Comparison of ENCODE assay signal across 7 cellular contexts in genomic region chr18:44679912-44680270, GRCh38. TPM values are rescaled to one million over a fixed set of nuclear protein-coding genes. Genes with fewer than 3 reads are reported as not detected.
DNase-seq lines count a peak whose midpoint lies in the region; ATAC-seq and TF ChIP-seq lines count a peak whose summit lies in the region.

No MANE protein-coding gene starts in this region.

- H3K4me1 ChIP-seq in HUES48 (ENCODE audit: control insufficient read depth, insufficient read depth, low read length), result peaks cover 34% of the 10 kb centered on the region

- no peaks in the 10 kb centered on the region for H3K9me3 ChIP-seq in HUES48 (ENCODE audit: control insufficient read depth, insufficient read depth, low read length)

- peak; percentile 48 for DNase-seq in GM10248 (ENCODE audit: extremely low spot score)
- peak; percentile 38 for DNase-seq in SK-MEL-5 (ENCODE audit: low read depth, low spot score)
- no peak for DNase-seq in chondrocyte (ENCODE audit: low spot score)
- DNase-seq in left kidney (ENCODE audit: low read depth, low spot score), result peak; percentile 87
- peak; percentile 37 for DNase-seq in stimulated activated CD4-positive, alpha-beta T cell treated with anti-CD3 and anti-CD28 coated beads, Interleukin-4, amount 100 ng/mL, for 24 hours

- no peaks in the 10 kb centered on the region for H3K36me3 Mint-ChIP-seq in chondrocyte (ENCODE audit: low read depth)

- POLR2A ChIA-PET in GM10248 (lab: Yijun Ruan, JAX), result interaction anchor here (0.6 kb wide), 1 partner anchor 116 kb away, joined by 4 read pairs; no protein-coding TSS in a partner anchor

- peak overlapping the region; percentile 74 for H3K27ac Mint-ChIP-seq in chondrocyte (ENCODE audit: unreplicated experiment)

- peaks cover 25% of the 10 kb centered on the region for H3K27me3 ChIP-seq in HUES48 (ENCODE audit: control insufficient read depth, insufficient read depth, low read length)

- H3K36me3 ChIP-seq in HUES48 (ENCODE audit: control insufficient read depth, insufficient read depth, low read length), result no peaks in the 10 kb centered on the region

- no peaks in the 10 kb centered on the region for H3K27me3 Mint-ChIP-seq in chondrocyte (ENCODE audit: low read depth)

- in situ Hi-C loops in SK-MEL-5 (cut with HindIII; ENCODE audit: low pct_unique_long_range_greater_than_20kb, low sequenced_read_pairs), result no loop called here

- CTCF ChIA-PET in GM10248 (lab: Yijun Ruan, JAX), result interaction anchor here (0.6 to 3.1 kb wide), 4 partner anchors 9 to 533 kb away, joined by 3 to 20 read pairs (median 5); no protein-coding TSS in a partner anchor

- H3K4me3 ChIP-seq in HUES48 (ENCODE audit: low read depth, low read length), result peak overlapping the region; percentile 78; the same call in 1 of the 2 replicates

- H3K4me3 Mint-ChIP-seq in chondrocyte (ENCODE audit: unreplicated experiment), result no peak overlapping the region

- TF ChIP-seq CTCF in GM10248 (IDR thresholded peaks at IDR 0.05; ENCODE audit: control extremely low read depth, extremely low read depth, low read depth, missing control alignments), result no peak
- no peak for TF ChIP-seq CTCF in chondrocyte (IDR thresholded peaks at IDR 0.05)

- no peak for ATAC-seq in HG03378 (IDR thresholded peaks at IDR 0.05; ENCODE audit: unreplicated experiment)

- H3K27ac ChIP-seq in HUES48 (ENCODE audit: low read depth, low read length), result peak overlapping the region; percentile 59

- no peaks in the 10 kb centered on the region for H3K9me3 Mint-ChIP-seq in chondrocyte (ENCODE audit: low read depth)

- peaks cover 10% of the 10 kb centered on the region for H3K4me1 Mint-ChIP-seq in chondrocyte (ENCODE audit: low read depth)

- H3K9ac ChIP-seq in HUES48 (ENCODE audit: low read depth, low read length), result no peak overlapping the region

RNA-seq across cellular contexts. Expression of gene SETBP1, which starts 0.8 kb away (rescaled TPM):
- 1.7 and 2.3 TPM in 2 replicates for total RNA-seq in SK-MEL-5 (2014; rRNA removed; shearing (Covaris generic))
- 2.1 and 2.3 TPM in 2 replicates for polyA plus RNA-seq in SK-MEL-5 (2015; cell fraction: cytosol; rRNA removed)
- 3.1 and 3.8 TPM in 2 replicates for polyA plus RNA-seq in SK-MEL-5 (2015; cell fraction: nucleus; rRNA removed)
- total RNA-seq in chondrocyte, result 28.8 to 44.5 TPM (median 29.3 TPM) in 3 replicates
